13 cellular contexts compared by ENCODE assay signal in genomic region chr3:111593666-111594065, GRCh38. TPM values are rescaled to one million over a fixed set of nuclear protein-coding genes. Genes with fewer than 3 reads are reported as not detected.
DNase-seq lines count a peak whose midpoint lies in the region; ATAC-seq and TF ChIP-seq lines count a peak whose summit lies in the region.
"Had no signal": no experiment of that assay in that cellular context is flagged by ENCODE, and none has a peak within 500 bp of the region (broad histone marks: within the 10 kb centered on the region; RNA-seq: fewer than 3 reads in every experiment).

No MANE protein-coding gene starts in this region.

- H3K27ac Mint-ChIP-seq in activated T-helper 17 cell treated with anti-CD3 and anti-CD28 coated beads, Interleukin-2, amount 50 U/mL, for 72 hours, result peak overlapping the region; percentile 96

- peaks cover 93% of the 10 kb centered on the region for H3K36me3 Mint-ChIP-seq in activated T-helper 17 cell treated with anti-CD3 and anti-CD28 coated beads, Interleukin-2, amount 50 U/mL, for 72 hours (ENCODE audit: low read depth)

- no peaks in the 10 kb centered on the region for H4K20me1 ChIP-seq in GM23248 (ENCODE audit: insufficient read depth)
- H4K20me1 ChIP-seq in osteoblast (ENCODE audit: insufficient read depth, low read length), result no peaks in the 10 kb centered on the region

- H3K9ac ChIP-seq in GM23248, result no peak overlapping the region

- peak overlapping the region; percentile 7 for H3K4me2 ChIP-seq in GM23248 (ENCODE audit: unreplicated experiment)
- H3K4me2 ChIP-seq in osteoblast (ENCODE audit: insufficient read depth, low read length), result no peak overlapping the region

- H3K9me2 ChIP-seq in GM23248 (ENCODE audit: insufficient read depth), result no peaks in the 10 kb centered on the region

- H3K4me3 ChIP-seq in GM23248 (no peak overlapping the region), osteoblast (ENCODE audit: insufficient read depth, low read length) (no peak overlapping the region)
- H3K4me3 ChIP-seq: body of pancreas, psoas muscle had no signal

- H3K4me1 ChIP-seq in GM23248 (ENCODE audit: insufficient read depth), result peaks cover 57% of the 10 kb centered on the region
- H3K4me1 ChIP-seq in osteoblast (ENCODE audit: insufficient read depth, low read length), result peaks cover 58% of the 10 kb centered on the region
- H3K4me1 ChIP-seq: body of pancreas, psoas muscle had no signal

- H3F3A ChIP-seq in GM23248 (ENCODE audit: insufficient read depth), result peaks cover 19% of the 10 kb centered on the region

- peaks cover 4% of the 10 kb centered on the region for H3K9me3 Mint-ChIP-seq in activated T-helper 17 cell treated with anti-CD3 and anti-CD28 coated beads, Interleukin-2, amount 50 U/mL, for 72 hours

- H3K9me3 ChIP-seq in GM23248 (ENCODE audit: low read depth), result no peaks in the 10 kb centered on the region
- H3K9me3 ChIP-seq in osteoblast (ENCODE audit: low read depth, low read length), result no peaks in the 10 kb centered on the region
- H3K9me3 ChIP-seq: body of pancreas, psoas muscle had no signal

- H3K27ac ChIP-seq in GM23248 (no peak overlapping the region), osteoblast (ENCODE audit: low read depth, low read length) (no peak overlapping the region)
- H3K27ac ChIP-seq: body of pancreas, psoas muscle had no signal

- in situ Hi-C loops in GM23248 (cut with MboI), result no loop called here

- H3K27me3 Mint-ChIP-seq in activated T-helper 17 cell treated with anti-CD3 and anti-CD28 coated beads, Interleukin-2, amount 50 U/mL, for 72 hours, result no peaks in the 10 kb centered on the region

- DNase-seq in NCI-H1694 treated with DMSO at 0.1 percent for 48 hours (lab: John Stamatoyannopoulos, UW), result peak; percentile 14
- no peak for DNase-seq in NCI-H1694 (lab: John Stamatoyannopoulos, UW)
- no peak for DNase-seq in GM23248
- peak; percentile 27 for DNase-seq in osteoblast (ENCODE audit: insufficient read length, low spot score, missing footprints)
- DNase-seq in NCI-H187 (lab: John Stamatoyannopoulos, UW), result no peak
- no peak for DNase-seq in NCI-H1417 (lab: John Stamatoyannopoulos, UW)
- no peak for DNase-seq in NCI-H345 (lab: John Stamatoyannopoulos, UW)
- DNase-seq: activated CD8-positive, alpha-beta memory T cell treated with anti-CD3 and anti-CD28 coated beads for 24 hours; body of pancreas; DMS79; NCI-H1417 treated with DMSO at 0.1 percent for 48 hours; psoas muscle had no signal

- H3K79me2 ChIP-seq in GM23248 (ENCODE audit: insufficient read depth) (no peaks in the 10 kb centered on the region), osteoblast (ENCODE audit: insufficient read depth, low read length) (no peaks in the 10 kb centered on the region)

- H3K27me3 ChIP-seq in GM23248 (replicated peaks; ENCODE audit: insufficient read depth), result no peaks in the 10 kb centered on the region
- H3K27me3 ChIP-seq in osteoblast (ENCODE audit: insufficient read depth, low read length), result no peaks in the 10 kb centered on the region
- H3K27me3 ChIP-seq: body of pancreas had no signal

- 57 to 63% methylated on average over 9 of the region's 9 CpGs for WGBS in GM23248 (ENCODE audit: low coverage in 1 of 2, low lambda C conversion rate in 2 of 2, missing lambda C conversion rate in 2 of 2), 2 experiments

- H2AFZ ChIP-seq in GM23248 (no peak overlapping the region), osteoblast (ENCODE audit: low read length) (no peak overlapping the region)

- peaks cover 27% of the 10 kb centered on the region for H3K4me1 Mint-ChIP-seq in activated T-helper 17 cell treated with anti-CD3 and anti-CD28 coated beads, Interleukin-2, amount 50 U/mL, for 72 hours

- no peak for ATAC-seq in activated T-helper 17 cell treated with anti-CD3 and anti-CD28 coated beads, Interleukin-2, amount 50 U/mL, for 72 hours (replicated peaks)
- ATAC-seq: body of pancreas, psoas muscle had no signal

- H3K4me3 Mint-ChIP-seq in activated T-helper 17 cell treated with anti-CD3 and anti-CD28 coated beads, Interleukin-2, amount 50 U/mL, for 72 hours, result peak overlapping the region; percentile 98

- TF ChIP-seq CTCF in osteoblast (IDR thresholded peaks at IDR 0.05; ENCODE audit: extremely low read depth, low read depth, low read length), result no peak

- H3K36me3 ChIP-seq in GM23248 (ENCODE audit: low read depth) (no peaks in the 10 kb centered on the region), osteoblast (ENCODE audit: insufficient read depth, low read length) (no peaks in the 10 kb centered on the region)

RNA-seq across cellular contexts. Expression of gene ZBED2, which starts 1.5 kb away (rescaled TPM):
- total RNA-seq in GM23248 (2014; rRNA removed; shearing (Covaris generic)), result not detected in 2 replicates
- polyA plus RNA-seq in GM23248 (2016; fragmentation: Nextera tagmentation; extraction: Ambion mirVana), result not detected in 2 replicates
- total RNA-seq in activated T-helper 17 cell treated with anti-CD3 and anti-CD28 coated beads, Interleukin-2, amount 50 U/mL, for 72 hours, result 100 to 1,000 TPM; 429 to 664 TPM
- total RNA-seq in osteoblast, result under 0.01 TPM in 1 of 2 replicates, not detected in the other
- total RNA-seq: body of pancreas, psoas muscle had no signal
- polyA plus RNA-seq: psoas muscle had no signal

RNA-seq across cellular contexts. Expression of gene CD96, which starts 51.7 kb away (rescaled TPM):
- not detected in 2 replicates for total RNA-seq in GM23248 (2014; rRNA removed; shearing (Covaris generic))
- polyA plus RNA-seq in GM23248 (2016; fragmentation: Nextera tagmentation; extraction: Ambion mirVana), result not detected in 2 replicates
- 100 to 1,000 TPM in 1 of 2 donors, 10 to 100 TPM in 1; 67.6 to 107 TPM for total RNA-seq in activated T-helper 17 cell treated with anti-CD3 and anti-CD28 coated beads, Interleukin-2, amount 50 U/mL, for 72 hours
- total RNA-seq in osteoblast, result under 0.01 TPM in 1 of 2 replicates, not detected in the other

Comparison
In these comparisons a context has a peak if more than half of its experiments do, and no peak if none do; other contexts are left out.
1. DNase-seq: peak in NCI-H1694 treated with DMSO at 0.1 percent for 48 hours (single experiment) and osteoblast (single experiment); none in NCI-H1694 (single experiment), GM23248 (single experiment), NCI-H187 (0 of 2), NCI-H1417 (0 of 3) and NCI-H345 (single experiment).
2. RNA of gene ZBED2, which starts 1.5 kb away (total RNA-seq): 429 to 664 TPM in activated T-helper 17 cell treated with anti-CD3 and anti-CD28 coated beads, Interleukin-2, amount 50 U/mL, for 72 hours; not detected in GM23248 and under 0.01 TPM in osteoblast; every median in the first group is over 100 times any median in the second.
3. RNA of gene CD96, which starts 51.7 kb away (total RNA-seq): 67.6 to 107 TPM in activated T-helper 17 cell treated with anti-CD3 and anti-CD28 coated beads, Interleukin-2, amount 50 U/mL, for 72 hours; not detected in GM23248 and under 0.01 TPM in osteoblast; every median in the first group is over 10 times any median in the second.